In genomic region chr4:97590266-97590665, GRCh38 we compare ENCODE assay signal across 34 cellular contexts.
"Had no signal": no experiment of that assay in that cellular context is flagged by ENCODE, and none has a peak within 500 bp of the region (broad histone marks: within the 10 kb centered on the region; RNA-seq: fewer than 3 reads in every experiment).

No MANE protein-coding gene starts in this region.

- H3K27me3 Mint-ChIP-seq: activated B cell treated with CpG ODN at 0.5 μM for 24 hours; activated CD8-positive, alpha-beta T cell treated with anti-CD3 and anti-CD28 coated beads for 36 hours; activated naive CD8-positive, alpha-beta T cell; activated T-helper 17 cell treated with anti-CD3 and anti-CD28 coated beads, Interleukin-2, amount 50 U/mL, for 72 hours; T-helper 17 cell had no signal

- H3K27ac ChIP-seq: brain microvascular endothelial cell, colonic mucosa, esophagus muscularis mucosa, foreskin keratinocyte, gastrocnemius medialis, heart left ventricle, WERI-Rb-1 had no signal

- H3K4me3 ChIP-seq: colonic mucosa, esophagus muscularis mucosa, gastrocnemius medialis, heart left ventricle had no signal

- H3K27me3 ChIP-seq: brain microvascular endothelial cell, colonic mucosa, esophagus muscularis mucosa, foreskin keratinocyte, gastrocnemius medialis, heart left ventricle had no signal

- H3K27ac Mint-ChIP-seq: activated B cell treated with CpG ODN at 0.5 μM for 24 hours; activated CD8-positive, alpha-beta T cell treated with anti-CD3 and anti-CD28 coated beads for 36 hours; activated naive CD8-positive, alpha-beta T cell; activated T-helper 17 cell treated with anti-CD3 and anti-CD28 coated beads, Interleukin-2, amount 50 U/mL, for 72 hours; T-helper 17 cell; T-helper 2 cell treated with Interferon-gamma antibody and Interleukin-4, amounts not matched to agents 5 μg/mL and 100 μg/mL, for 36 hours had no signal

- ATAC-seq: activated CD4-positive, CD25-positive, alpha-beta regulatory T cell treated with anti-CD3 and anti-CD28 coated beads, Interleukin-2, amount 50 U/mL, for 24 hours; activated CD8-positive, alpha-beta T cell treated with anti-CD3 and anti-CD28 coated beads for 36 hours; activated T-cell treated with anti-CD3 and anti-CD28 coated beads, Interleukin-2, amount 50 U/mL, for 4 hours; activated T-helper 17 cell treated with anti-CD3 and anti-CD28 coated beads, Interleukin-2, amount 50 U/mL, for 72 hours; gastrocnemius medialis; heart left ventricle; T-helper 17 cell had no signal

- H3K9me3 ChIP-seq: colonic mucosa, esophagus muscularis mucosa, gastrocnemius medialis had no signal

- DNase-seq: activated B cell treated with CpG ODN at 0.5 μM for 24 hours; activated CD4-positive, alpha-beta T cell treated with anti-CD3 and anti-CD28 coated beads for 48 hours; activated CD4-positive, alpha-beta T cell treated with anti-CD3 and anti-CD28 coated beads, Interleukin-2, amount 50 U/mL, for 1 hour; activated CD4-positive, alpha-beta T cell treated with anti-CD3 and anti-CD28 coated beads, Interleukin-2, amount 50 U/mL, for 48 hours; activated CD8-positive, alpha-beta memory T cell treated with anti-CD3 and anti-CD28 coated beads for 24 hours; activated CD8-positive, alpha-beta T cell treated with anti-CD3 and anti-CD28 coated beads for 36 hours; activated effector memory CD4-positive, alpha-beta T cell treated with Interleukin-2 at 50 U/mL for 16 hours; activated gamma-delta T cell treated with Interleukin-2 at 50 U/mL for 16 hours; activated naive CD4-positive, alpha-beta T cell treated with anti-CD3 and anti-CD28 coated beads, Interleukin-2, amount 50 U/mL, for 16 hours; activated naive CD4-positive, alpha-beta T cell treated with Interleukin-2 at 50 U/mL for 16 hours; activated T-cell treated with anti-CD3 and anti-CD28 coated beads, Interleukin-2, amount 50 U/mL, for 4 hours; amniotic stem cell; anterior cingulate cortex; brain microvascular endothelial cell; caudate nucleus; cerebellar nuclear complex; colonic mucosa; effector CD8-positive, alpha-beta T cell; erythroblast; gastrocnemius medialis; glutamatergic neuron; heart left ventricle; T-helper 17 cell; T1000; WERI-Rb-1 had no signal

- H3K4me3 Mint-ChIP-seq: activated B cell treated with CpG ODN at 0.5 μM for 24 hours; activated CD8-positive, alpha-beta T cell treated with anti-CD3 and anti-CD28 coated beads for 36 hours; activated naive CD8-positive, alpha-beta T cell; activated T-cell treated with anti-CD3 and anti-CD28 coated beads, Interleukin-2, amount 50 U/mL, for 4 hours; activated T-helper 17 cell treated with anti-CD3 and anti-CD28 coated beads, Interleukin-2, amount 50 U/mL, for 72 hours; T-helper 17 cell; T-helper 2 cell treated with Interferon-gamma antibody and Interleukin-4, amounts not matched to agents 5 μg/mL and 100 μg/mL, for 36 hours had no signal

- H3K4me1 ChIP-seq: colonic mucosa, esophagus muscularis mucosa, gastrocnemius medialis, heart left ventricle had no signal

- H3K36me3 Mint-ChIP-seq: activated naive CD8-positive, alpha-beta T cell had no signal

- H3K4me1 Mint-ChIP-seq: activated B cell treated with CpG ODN at 0.5 μM for 24 hours; activated T-helper 17 cell treated with anti-CD3 and anti-CD28 coated beads, Interleukin-2, amount 50 U/mL, for 72 hours; T-helper 17 cell had no signal

- FAIRE-seq: astrocyte, endometrium, endothelial cell of umbilical vein had no signal

- H3K36me3 ChIP-seq: brain microvascular endothelial cell, colonic mucosa, esophagus muscularis mucosa, gastrocnemius medialis, heart left ventricle, WERI-Rb-1 had no signal
